In the genomic region with DNA sequence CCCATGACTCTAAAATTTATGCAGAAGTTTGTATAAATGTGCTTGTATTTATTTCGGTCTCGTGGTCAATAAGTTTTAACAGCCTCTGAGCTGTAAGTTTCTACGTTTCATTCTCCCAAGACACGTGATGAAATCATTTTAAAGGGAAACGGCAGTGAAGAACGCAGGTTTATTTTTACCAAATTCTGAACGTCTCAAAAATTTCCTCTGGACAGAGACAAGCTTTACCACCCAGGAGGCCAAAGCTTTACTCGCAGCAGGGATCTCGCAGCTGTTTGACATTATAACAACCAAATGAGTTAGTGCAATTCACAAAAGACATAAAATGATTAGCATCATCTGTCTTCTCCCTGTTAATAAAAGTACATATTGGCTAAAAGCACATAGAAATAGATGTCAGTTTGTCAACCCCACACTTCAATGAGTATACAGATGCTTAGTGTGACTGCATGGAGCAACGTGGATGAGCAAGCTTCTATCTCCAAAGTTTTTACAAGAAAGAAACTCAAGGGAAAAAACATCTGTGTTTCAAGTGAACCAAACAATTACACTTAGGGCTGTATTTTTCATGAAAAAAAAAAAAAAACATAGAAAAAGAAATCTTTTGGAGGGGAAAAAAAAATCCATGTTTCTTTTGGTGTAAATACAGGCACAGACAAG, we compare ENCODE assay signal across 12 cellular contexts. TPM values are rescaled to one million over a fixed set of nuclear protein-coding genes. Genes with fewer than 3 reads are reported as not detected.
A peak's percentile ranks its signal among the peaks of the same experiment; 100 is the strongest.
DNase-seq lines count a peak whose midpoint lies in the region; ATAC-seq and TF ChIP-seq lines count a peak whose summit lies in the region.
"Had no signal": no experiment of that assay in that cellular context is flagged by ENCODE, and none has a peak within 500 bp of the region (broad histone marks: within the 10 kb centered on the region; RNA-seq: fewer than 3 reads in every experiment).

No MANE protein-coding gene starts in this region.

- TF ChIP-seq EP300 in suprapubic skin (IDR thresholded peaks at IDR 0.05): no peak

- intact Hi-C loops in lower lobe of right lung (cut with DNase I): no loop called here

- peak overlapping the region; percentile 90; the same call in 1 of the 2 replicates for H3K4me3 ChIP-seq in HUES64 (ENCODE audit: low read length)
- peak overlapping the region; percentile 71 for H3K4me3 ChIP-seq in lower lobe of right lung
- H3K4me3 ChIP-seq in suprapubic skin: peak overlapping the region; percentile 75
- H3K4me3 ChIP-seq in SJCRH30: no peak overlapping the region

- H3K36me3 ChIP-seq in HUES64 (ENCODE audit: insufficient read depth, low read length) (no peaks in the 10 kb centered on the region), lower lobe of right lung (no peaks in the 10 kb centered on the region), suprapubic skin (no peaks in the 10 kb centered on the region), SJCRH30 (no peaks in the 10 kb centered on the region)
- H3K36me3 ChIP-seq: neutrophil had no signal

- no peak for DNase-seq in lower lobe of right lung
- DNase-seq in suprapubic skin (ENCODE audit: low spot score in 2 of 2): no peak
- DNase-seq in SJCRH30: no peak
- DNase-seq: activated CD8-positive, alpha-beta memory T cell treated with anti-CD3 and anti-CD28 coated beads, Interleukin-2, amount 10 ng/mL, durations not matched to agents 7 days and 5 days; NCI-H446 treated with DMSO at 0.1 percent for 48 hours; stimulated activated naive B cell treated with anti-CD40 and anti-IgM and Interleukin-4, amounts not matched to agents 10 μg/mL and 1 μg/mL and 100 μg/mL, for 72 hours had no signal

- TF ChIP-seq CTCF in lower lobe of right lung (IDR thresholded peaks at IDR 0.05) (no peak), suprapubic skin (IDR thresholded peaks at IDR 0.05) (no peak)

- H3K9me3 ChIP-seq in HUES64 (ENCODE audit: insufficient read depth, low read depth, low read length): no peaks in the 10 kb centered on the region
- no peaks in the 10 kb centered on the region for H3K9me3 ChIP-seq in lower lobe of right lung
- H3K9me3 ChIP-seq in suprapubic skin: no peaks in the 10 kb centered on the region
- H3K9me3 ChIP-seq in SJCRH30 (replicated peaks): no peaks in the 10 kb centered on the region
- H3K9me3 ChIP-seq: neutrophil had no signal

- 87% methylated on average over 10 of the region's 10 CpGs for WGBS in HUES64
- 57% methylated on average over 10 of the region's 10 CpGs for WGBS in suprapubic skin

- ATAC-seq in lower lobe of right lung: no peak
- ATAC-seq in GM19328 (IDR thresholded peaks at IDR 0.05; ENCODE audit: unreplicated experiment): no peak
- ATAC-seq in GM19463 (IDR thresholded peaks at IDR 0.05; ENCODE audit: unreplicated experiment): no peak
- no peak for ATAC-seq in GM21423 (IDR thresholded peaks at IDR 0.05; ENCODE audit: unreplicated experiment)
- ATAC-seq: activated CD8-positive, alpha-beta memory T cell treated with anti-CD3 and anti-CD28 coated beads, Interleukin-2, amount 10 ng/mL, durations not matched to agents 7 days and 5 days; stimulated activated naive B cell treated with anti-CD40 and anti-IgM and Interleukin-4, amounts not matched to agents 10 μg/mL and 1 μg/mL and 100 μg/mL, for 72 hours had no signal

- peaks cover 9% of the 10 kb centered on the region; the same call in 1 of the 2 replicates for H3K27me3 ChIP-seq in HUES64 (ENCODE audit: insufficient read depth, low read length)
- H3K27me3 ChIP-seq in lower lobe of right lung (ENCODE audit: low read depth): peaks cover 18% of the 10 kb centered on the region
- peaks cover 12% of the 10 kb centered on the region for H3K27me3 ChIP-seq in suprapubic skin
- no peaks in the 10 kb centered on the region for H3K27me3 ChIP-seq in SJCRH30

- H3K4me1 ChIP-seq in HUES64 (ENCODE audit: insufficient read depth, low read length): peaks cover 16% of the 10 kb centered on the region
- H3K4me1 ChIP-seq in lower lobe of right lung: peaks cover 6% of the 10 kb centered on the region
- H3K4me1 ChIP-seq in suprapubic skin: peaks cover 35% of the 10 kb centered on the region
- no peaks in the 10 kb centered on the region for H3K4me1 ChIP-seq in SJCRH30

- no peak overlapping the region for H3K27ac ChIP-seq in HUES64 (ENCODE audit: low read depth, low read length)
- H3K27ac ChIP-seq in cingulate gyrus (ENCODE audit: low read depth, low read length): peak overlapping the region; percentile 47
- no peak overlapping the region for H3K27ac ChIP-seq in lower lobe of right lung
- H3K27ac ChIP-seq in suprapubic skin: no peak overlapping the region
- H3K27ac ChIP-seq in SJCRH30: no peak overlapping the region
- H3K27ac ChIP-seq: neutrophil had no signal

- H3K9ac ChIP-seq in HUES64 (ENCODE audit: low read depth, low read length): no peak overlapping the region

- no peak for TF ChIP-seq POLR2A in suprapubic skin (IDR thresholded peaks at IDR 0.05)

RNA-seq across cellular contexts. Expression of a gene that starts 2.5 kb away (rescaled TPM):
- 4.3 TPM for polyA plus RNA-seq in HUES64 (2013, experiment 1 of 2)
- polyA plus RNA-seq in HUES64 (2013, experiment 2 of 2): 6.1 TPM
- total RNA-seq in lower lobe of right lung (29.3 TPM), suprapubic skin (10 to 100 TPM; 14.5 to 31.7 (median 23.4) TPM)
- not detected in 2 replicates for total RNA-seq in SJCRH30 (2014; rRNA removed; shearing (Covaris generic))

Comparison
In these comparisons a context has a peak if more than half of its experiments do, and no peak if none do; other contexts are left out.
1. RNA of a gene that starts 2.5 kb away (total RNA-seq): 14.5 to 31.7 TPM in suprapubic skin and 29.3 TPM in lower lobe of right lung (single experiment); not detected in SJCRH30; every median in the first group is over 10 times any median in the second.